2 cellular contexts compared by ENCODE assay signal in genomic region chr5:154851351-154851750, GRCh38.
TF ChIP-seq lines count a peak whose summit lies in the region.

No MANE protein-coding gene starts in this region.

TF ChIP-seq in SK-N-SH, 30 proteins besides CTCF, POLR2A, EP300 and RAD21:
- TF ChIP-seq IRF3 (IDR thresholded peaks at IDR 0.05; ENCODE audit: low read depth, low read length), result no peak
- no peak for TF ChIP-seq RCOR1 (IDR thresholded peaks at IDR 0.05; ENCODE audit: low read length)
- TF ChIP-seq SMC3 (IDR thresholded peaks at IDR 0.05; ENCODE audit: low read depth, low read length), result no peak
- no peak for TF ChIP-seq TAF1 (IDR thresholded peaks at IDR 0.05; ENCODE audit: borderline replicate concordance, low read depth, low read length)
- no peak for TF ChIP-seq RFX5 (IDR thresholded peaks at IDR 0.05; ENCODE audit: low read length)
- TF ChIP-seq REST (IDR thresholded peaks at IDR 0.05; ENCODE audit: low read depth, low read length), result no peak
- no peak for TF ChIP-seq POLR2AphosphoS5 (IDR thresholded peaks at IDR 0.05; ENCODE audit: low read depth, low read length)
- TF ChIP-seq USF2 (IDR thresholded peaks at IDR 0.05; ENCODE audit: borderline replicate concordance, low read depth, low read length), result no peak
- TF ChIP-seq FOXM1 (IDR thresholded peaks at IDR 0.05; ENCODE audit: low read depth), result no peak
- TF ChIP-seq EZH2phosphoT487 (IDR thresholded peaks at IDR 0.05; ENCODE audit: borderline replicate concordance, low read depth), result no peak

TF ChIP-seq in SK-N-SH treated with all-trans-retinoic acid at 6 μM for 48 hours, 23 proteins besides CTCF, POLR2A, EP300 and RAD21:
- no peak for TF ChIP-seq ZNF70 (CRISPR knock-in tag; IDR thresholded peaks at IDR 0.05)
- no peak for TF ChIP-seq TSHZ2 (CRISPR knock-in tag; IDR thresholded peaks at IDR 0.05)
- no peak for TF ChIP-seq ZNF565 (CRISPR knock-in tag; conservative IDR thresholded peaks at IDR 0.05; ENCODE audit: low read depth)
- no peak for TF ChIP-seq ARNTL (CRISPR knock-in tag; IDR thresholded peaks at IDR 0.05; ENCODE audit: borderline replicate concordance, low read depth)
- TF ChIP-seq PATZ1 (CRISPR knock-in tag; IDR thresholded peaks at IDR 0.05; ENCODE audit: borderline replicate concordance), result no peak
- no peak for TF ChIP-seq ESRRG (CRISPR knock-in tag; IDR thresholded peaks at IDR 0.05)
- TF ChIP-seq RARB (CRISPR knock-in tag; IDR thresholded peaks at IDR 0.05), result no peak
- TF ChIP-seq ZFP30 (CRISPR knock-in tag; IDR thresholded peaks at IDR 0.05), result no peak
- TF ChIP-seq PPARA (CRISPR knock-in tag; IDR thresholded peaks at IDR 0.05; ENCODE audit: borderline replicate concordance), result no peak
- TF ChIP-seq SNAI2 (CRISPR knock-in tag; IDR thresholded peaks at IDR 0.05), result no peak
